Comparison of ENCODE assay signal across 21 cellular contexts in genomic region chr7:71198887-71199286, GRCh38.
"Had no signal": no experiment of that assay in that cellular context is flagged by ENCODE, and none has a peak within 500 bp of the region (broad histone marks: within the 10 kb centered on the region; RNA-seq: fewer than 3 reads in every experiment).

No MANE protein-coding gene starts in this region.

- H3K27ac ChIP-seq: colonic mucosa, neural progenitor cell, psoas muscle, skin epidermis, suprapubic skin, upper lobe of left lung had no signal

- H3K9me3 ChIP-seq: colonic mucosa, psoas muscle, suprapubic skin had no signal

- H3K4me3 ChIP-seq: colonic mucosa, lung, neural progenitor cell, psoas muscle, skin epidermis, stomach, suprapubic skin, upper lobe of left lung had no signal

- DNase-seq: activated B cell treated with CpG ODN at 0.5 μM for 24 hours; activated CD4-positive, alpha-beta T cell treated with anti-CD3 and anti-CD28 coated beads for 36 hours; activated CD4-positive, alpha-beta T cell treated with anti-CD3 and anti-CD28 coated beads, Interleukin-2, amount 50 U/mL, for 4 hours; activated CD8-positive, alpha-beta memory T cell treated with anti-CD3 and anti-CD28 coated beads for 24 hours; activated CD8-positive, alpha-beta memory T cell treated with anti-CD3 and anti-CD28 coated beads, Interleukin-2, amount 50 U/mL, for 4 hours; activated T-cell treated with anti-CD3 and anti-CD28 coated beads, Interleukin-2, amount 50 U/mL, for 24 hours; colonic mucosa; endodermal cell; kidney; naive thymus-derived CD4-positive, alpha-beta T cell; psoas muscle; right cardiac atrium; stimulated activated CD4-positive, alpha-beta T cell treated with anti-CD3 and anti-CD28 coated beads, Interleukin-2, amount 100 ng/mL, for 24 hours; stomach; SW 1271; T-helper 17 cell; upper lobe of left lung had no signal

- H3K4me1 ChIP-seq: colonic mucosa, neural progenitor cell, psoas muscle, stomach, suprapubic skin, upper lobe of left lung had no signal

- H3K27me3 ChIP-seq: colonic mucosa, neural progenitor cell, stomach, suprapubic skin, upper lobe of left lung had no signal

- H3K36me3 ChIP-seq: colonic mucosa, neural progenitor cell, stomach, suprapubic skin, upper lobe of left lung had no signal

- H3K9ac ChIP-seq: neural progenitor cell had no signal
